In the genomic region with DNA sequence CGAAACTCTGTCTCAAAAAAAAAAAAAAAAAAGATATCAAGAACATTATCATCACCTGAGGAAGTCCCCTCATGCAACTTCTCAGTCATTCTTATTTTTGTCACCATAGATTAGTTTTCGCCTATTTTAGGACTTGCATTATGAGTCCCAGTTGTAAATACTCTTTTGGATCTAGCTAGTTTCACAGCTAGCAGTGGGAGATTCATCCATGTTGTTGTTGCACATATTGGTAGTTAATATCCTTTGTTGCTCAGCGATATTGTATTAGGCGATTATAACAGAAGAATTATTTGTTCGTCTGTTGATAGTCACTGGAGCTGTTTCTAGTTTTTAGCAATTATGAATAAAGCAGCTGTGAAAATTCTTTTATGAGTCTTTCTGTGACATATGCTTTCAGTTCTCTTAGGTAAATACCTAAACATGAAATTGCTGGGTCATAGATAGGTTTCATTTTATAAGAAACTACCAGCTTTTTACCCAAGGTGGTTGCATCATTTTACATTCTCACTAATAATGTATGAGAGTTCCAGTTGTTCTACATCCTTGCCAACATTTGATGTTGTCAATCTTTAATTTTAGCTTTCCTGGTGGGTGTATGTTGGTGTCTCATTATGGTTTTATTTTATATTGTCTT, we compare ENCODE assay signal across 14 cellular contexts.
"Had no signal": no experiment of that assay in that cellular context is flagged by ENCODE, and none has a peak within 500 bp of the region (broad histone marks: within the 10 kb centered on the region; RNA-seq: fewer than 3 reads in every experiment).

No MANE protein-coding gene starts in this region.

- DNase-seq: activated CD4-positive, alpha-beta T cell treated with anti-CD3 and anti-CD28 coated beads, Interleukin-2, amount 10 ng/mL, durations not matched to agents 7 days and 5 days; activated naive CD4-positive, alpha-beta T cell treated with Interleukin-2 at 50 U/mL for 16 hours; body of pancreas; central memory CD4-positive, alpha-beta T cell; effector CD4-positive, alpha-beta T cell; foreskin melanocyte; heart left ventricle; left colon; naive B cell; stimulated activated CD4-positive, alpha-beta T cell treated with anti-CD3 and anti-CD28 coated beads, Interleukin-4, amount 100 ng/mL, for 4 hours; T1000; upper lobe of left lung had no signal

- H3K4me3 Mint-ChIP-seq: activated CD4-positive, alpha-beta T cell treated with anti-CD3 and anti-CD28 coated beads, Interleukin-2, amount 10 ng/mL, durations not matched to agents 7 days and 5 days; activated T-helper 1 cell treated with anti-CD3 and anti-CD28 coated beads, Interleukin-12 subunit alpha, Interleukin-12 subunit beta, Interleukin-2, Interleukin-4 antibody, amounts not matched to agents 30 ng/mL and 10 ng/mL and 1 ng/mL, durations not matched to agents 14 hours and 24 hours and 36 hours had no signal

- H3K4me3 ChIP-seq: body of pancreas, coronary artery, heart left ventricle, upper lobe of left lung had no signal

- H3K27ac Mint-ChIP-seq: activated T-helper 1 cell treated with anti-CD3 and anti-CD28 coated beads, Interleukin-12 subunit alpha, Interleukin-12 subunit beta, Interleukin-2, Interleukin-4 antibody, amounts not matched to agents 30 ng/mL and 10 ng/mL and 1 ng/mL, durations not matched to agents 14 hours and 24 hours and 36 hours had no signal

- ATAC-seq: body of pancreas, heart left ventricle, left colon had no signal
